In the genomic region with DNA sequence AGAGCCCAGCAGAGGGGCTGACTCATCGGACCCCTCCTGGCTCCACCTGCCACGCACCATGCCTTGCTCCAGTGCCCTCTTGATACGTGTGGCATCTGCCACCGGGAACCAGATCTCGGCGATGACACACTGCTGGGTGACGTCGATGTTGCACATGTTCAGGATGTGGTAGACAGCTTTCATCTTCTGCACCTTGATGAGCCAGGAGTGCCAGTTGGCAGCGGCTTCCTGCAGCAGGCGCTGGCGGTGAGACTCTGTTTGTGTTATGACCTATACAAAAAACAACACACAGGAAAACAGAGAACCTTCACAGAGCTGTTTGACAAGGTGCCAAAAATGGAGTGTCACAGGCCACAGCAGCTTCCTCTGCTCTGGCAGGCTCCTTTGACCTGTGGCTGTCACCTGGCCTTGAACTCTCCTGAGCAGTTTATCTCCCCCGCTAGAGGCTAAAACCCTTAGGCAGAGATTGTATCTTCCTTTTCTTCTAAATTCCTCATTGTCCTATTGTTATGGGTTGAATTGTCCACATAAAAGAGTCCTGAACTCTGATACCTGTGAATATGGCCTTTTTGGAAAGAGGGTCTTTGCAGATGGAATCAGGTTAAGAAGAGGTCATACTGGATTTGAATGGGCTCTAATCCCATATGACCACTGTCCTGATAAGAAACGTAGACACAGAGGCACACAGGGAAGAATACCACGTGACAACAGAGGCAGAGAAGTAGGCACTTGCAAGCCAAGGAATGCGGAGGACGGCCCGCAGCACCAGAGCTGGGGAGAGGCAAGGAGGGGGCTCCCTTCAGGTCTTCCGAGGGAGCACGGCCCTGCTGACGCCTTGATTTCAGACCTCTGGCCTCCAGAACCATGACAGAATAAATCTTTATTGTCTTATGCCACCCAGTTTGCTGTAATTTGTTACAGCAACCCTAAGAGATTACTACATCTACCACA, we compare ENCODE assay signal across 8 cellular contexts. TPM values are rescaled to one million over a fixed set of nuclear protein-coding genes. Genes with fewer than 3 reads are reported as not detected.
A peak's percentile ranks its signal among the peaks of the same experiment; 100 is the strongest.
DNase-seq lines count a peak whose midpoint lies in the region; ATAC-seq and TF ChIP-seq lines count a peak whose summit lies in the region.

No MANE protein-coding gene starts in this region.

- in situ Hi-C loops in HAP-1 (cut with MboI; ENCODE audit: low sequenced_read_pairs), result no loop called here

- H3K9me3 ChIP-seq in HAP-1, result no peaks in the 10 kb centered on the region
- no peaks in the 10 kb centered on the region for H3K9me3 ChIP-seq in heart left ventricle

- H3K27ac ChIP-seq in heart left ventricle, result no peak overlapping the region

- H3K4me1 ChIP-seq in HAP-1 (peaks cover 7% of the 10 kb centered on the region), heart left ventricle (peaks cover 0 to 3% (median 0%) of the 10 kb centered on the region in 12 donors)

- intact Hi-C loops in heart left ventricle (cut with DNase I), result no loop called here

- no peak for TF ChIP-seq POLR2A in heart left ventricle (IDR thresholded peaks at IDR 0.05)

- ATAC-seq in heart left ventricle (peak in 3 of 4 donors; percentile 24 to 55 (median 42)), HG03095 (IDR thresholded peaks at IDR 0.05; ENCODE audit: unreplicated experiment) (no peak)

- DNase-seq in DMS79 treated with DMSO at 0.1 percent for 48 hours (lab: John Stamatoyannopoulos, UW) (peak; percentile 88), HAP-1 (ENCODE audit: low spot score in 2 of 2) (peak; percentile 12 to 29), NCI-H2107 treated with DMSO at 0.1 percent for 48 hours (lab: John Stamatoyannopoulos, UW; ENCODE audit: unreplicated experiment) (peak; percentile 91), heart left ventricle (peak in 4 of 5 donors; percentile 21 to 70 (median 28)), AML-193 (lab: John Stamatoyannopoulos, UW) (no peak)
- DNase-seq in activated CD8-positive, alpha-beta memory T cell treated with anti-CD3 and anti-CD28 coated beads for 1 hour (ENCODE audit: extremely low read depth in 1 of 2, low read depth in 1 of 2), result peak; percentile 83 to 94
- DNase-seq in stimulated activated CD4-positive, alpha-beta T cell treated with anti-CD3 and anti-CD28 coated beads, TNF-alpha, amount 100 ng/mL, for 4 hours (ENCODE audit: low read depth in 3 of 3), result peak; percentile 46 to 90 (median 87)

- no peak for TF ChIP-seq CTCF in heart left ventricle (IDR thresholded peaks at IDR 0.05)

- 45 to 55% (median 46%) methylated on average over 20 of the region's 20 CpGs for WGBS in heart left ventricle, 4 donors

- no peaks in the 10 kb centered on the region for H3K27me3 ChIP-seq in HAP-1 (ENCODE audit: low read depth)
- H3K27me3 ChIP-seq in heart left ventricle, result peaks cover 0 to 13% (median 0%) of the 10 kb centered on the region in 9 donors

- H3K4me3 ChIP-seq in HAP-1 (no peak overlapping the region), heart left ventricle (no peak overlapping the region)

- H3K36me3 ChIP-seq in HAP-1 (replicated peaks) (no peaks in the 10 kb centered on the region), heart left ventricle (no peaks in the 10 kb centered on the region)

RNA-seq across cellular contexts. Expression of a gene that starts 45.0 kb away (rescaled TPM):
- not detected for total RNA-seq in heart left ventricle
- not detected for polyA plus RNA-seq in heart left ventricle

RNA-seq across cellular contexts. Expression of a gene that starts 45.2 kb away (rescaled TPM):
- not detected for total RNA-seq in heart left ventricle
- polyA plus RNA-seq in heart left ventricle, result not detected

RNA-seq across cellular contexts. Expression of a gene that starts 51.7 kb away (rescaled TPM):
- under 1 TPM in 1 of 9 donors, not detected in 8; 0.15 TPM for total RNA-seq in heart left ventricle
- polyA plus RNA-seq in heart left ventricle, result not detected

Comparison
In these comparisons a context has a peak if more than half of its experiments do, and no peak if none do; other contexts are left out.
1. DNase-seq: peak in DMS79 treated with DMSO at 0.1 percent for 48 hours (single experiment), HAP-1 (2 of 2), NCI-H2107 treated with DMSO at 0.1 percent for 48 hours (single experiment), activated CD8-positive, alpha-beta memory T cell treated with anti-CD3 and anti-CD28 coated beads for 1 hour (2 of 2), heart left ventricle (4 of 5) and stimulated activated CD4-positive, alpha-beta T cell treated with anti-CD3 and anti-CD28 coated beads, TNF-alpha, amount 100 ng/mL, for 4 hours (3 of 3); none in AML-193 (0 of 2).